ENCODE assay signal across 24 cellular contexts in the genomic region with DNA sequence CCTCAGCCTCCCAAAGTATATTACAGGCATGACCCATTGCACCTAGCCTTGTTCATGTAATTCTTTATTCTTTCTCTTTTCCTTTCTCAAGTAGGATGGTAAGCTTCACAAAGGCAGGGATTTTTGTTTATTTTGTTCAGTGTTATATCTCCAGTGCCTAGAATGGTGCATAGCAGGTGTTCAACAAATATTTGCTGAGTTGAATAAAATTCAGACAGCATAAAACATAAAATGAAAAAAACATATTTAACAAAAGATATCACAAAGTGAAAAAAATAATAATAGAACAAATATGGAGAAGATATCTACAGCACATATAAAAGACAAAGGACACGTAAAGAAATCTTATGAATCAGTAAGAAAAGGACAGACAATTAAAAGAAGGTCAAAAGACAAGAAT.
"Had no signal": no experiment of that assay in that cellular context is flagged by ENCODE, and none has a peak within 500 bp of the region (broad histone marks: within the 10 kb centered on the region; RNA-seq: fewer than 3 reads in every experiment).

No MANE protein-coding gene starts in this region.

- H3K27me3 ChIP-seq: esophagus muscularis mucosa, foreskin keratinocyte, gastroesophageal sphincter, heart left ventricle, hepatocyte, right atrium auricular region, sigmoid colon, spleen, testis, transverse colon, upper lobe of right lung, uterus had no signal

- H3K27ac ChIP-seq: esophagus muscularis mucosa, foreskin keratinocyte, hepatocyte, parathyroid adenoma, sigmoid colon, spleen, testis, transverse colon, upper lobe of right lung had no signal

- H2AFZ ChIP-seq: hepatocyte, parathyroid adenoma had no signal

- H3K4me3 ChIP-seq: coronary artery, esophagus muscularis mucosa, gastroesophageal sphincter, heart left ventricle, hepatocyte, lung, right atrium auricular region, sigmoid colon, spleen, testis, transverse colon, upper lobe of right lung, uterus had no signal

- H3K4me2 ChIP-seq: hepatocyte had no signal

- H3K9ac ChIP-seq: parathyroid adenoma had no signal

- ATAC-seq: foreskin keratinocyte; gastroesophageal sphincter; left lobe of liver; natural killer cell; stimulated activated naive B cell treated with anti-CD40 and anti-IgM and Interleukin-4, amounts not matched to agents 10 μg/mL and 1 μg/mL and 100 μg/mL, for 72 hours; stimulated activated naive CD8-positive, alpha-beta T cell treated with anti-CD3 and anti-CD28 coated beads, Interleukin-15, amount 100 ng/mL, for 72 hours; upper lobe of right lung had no signal

- DNase-seq: dermis blood vessel endothelial cell; effector memory CD4-positive, alpha-beta T cell; foreskin keratinocyte; heart left ventricle; kidney; natural killer cell; sigmoid colon; spleen; stimulated activated CD4-positive, alpha-beta T cell treated with anti-CD3 and anti-CD28 coated beads, Interleukin-4, amount 100 ng/mL, for 4 hours; stimulated activated naive B cell treated with anti-CD40 and anti-IgM and Interleukin-4, amounts not matched to agents 10 μg/mL and 1 μg/mL and 100 μg/mL, for 72 hours; stimulated activated naive CD8-positive, alpha-beta T cell treated with anti-CD3 and anti-CD28 coated beads, Interleukin-15, amount 100 ng/mL, for 72 hours; substantia nigra; testis; transverse colon; upper lobe of right lung; uterus had no signal

- H3K4me1 ChIP-seq: foreskin keratinocyte, upper lobe of right lung had no signal

- H3K9me3 ChIP-seq: esophagus muscularis mucosa, gastroesophageal sphincter, heart left ventricle, right atrium auricular region, sigmoid colon, spleen, testis, transverse colon, upper lobe of right lung, uterus had no signal

- H3K36me3 ChIP-seq: right atrium auricular region, sigmoid colon, transverse colon, upper lobe of right lung, uterus had no signal
